9 cellular contexts compared by ENCODE assay signal in the genomic region with DNA sequence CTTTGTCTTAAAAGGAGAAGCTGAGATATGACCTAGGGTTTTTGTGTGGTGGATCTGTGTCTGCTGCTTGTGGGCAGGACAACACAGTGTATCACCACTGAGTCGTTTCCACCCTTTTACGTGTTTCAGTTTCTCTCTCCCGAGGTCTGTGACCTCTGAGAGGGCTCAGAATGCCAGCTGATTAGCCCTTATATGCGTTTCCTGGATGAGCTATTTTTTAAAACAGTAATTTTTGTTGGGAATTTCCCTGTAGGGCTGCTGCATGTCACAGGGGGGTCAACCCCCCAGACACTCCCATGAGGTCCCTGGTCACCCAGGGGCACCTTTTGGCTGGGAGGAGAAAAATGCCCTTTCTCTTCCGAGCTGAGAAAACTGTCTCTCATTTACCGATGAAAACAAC.
DNase-seq lines count a peak whose midpoint lies in the region; ATAC-seq and FAIRE-seq lines count a peak whose summit lies in the region.
"Had no signal": no experiment of that assay in that cellular context is flagged by ENCODE, and none has a peak within 500 bp of the region (broad histone marks: within the 10 kb centered on the region; RNA-seq: fewer than 3 reads in every experiment).

No MANE protein-coding gene starts in this region.

- ATAC-seq in activated CD8-positive, alpha-beta memory T cell treated with anti-CD3 and anti-CD28 coated beads, Interleukin-2, amount 10 ng/mL, durations not matched to agents 7 days and 5 days, result peak; percentile 51
- peak; percentile 93 for ATAC-seq in HG02885 (IDR thresholded peaks at IDR 0.05; ENCODE audit: poor library complexity, unreplicated experiment)
- peak; percentile 87 for ATAC-seq in activated naive CD8-positive, alpha-beta T cell treated with anti-CD3 and anti-CD28 coated beads, Interleukin-2, amount 50 U/mL, for 24 hours
- no peak for ATAC-seq in HG02798 (IDR thresholded peaks at IDR 0.05; ENCODE audit: poor library complexity, unreplicated experiment)
- ATAC-seq in HG03108 (IDR thresholded peaks at IDR 0.05; ENCODE audit: unreplicated experiment), result no peak

- no peaks in the 10 kb centered on the region for H3K27me3 ChIP-seq in small intestine (ENCODE audit: control insufficient read depth in 2 of 2, insufficient read depth in 2 of 2, low read length in 2 of 2)

- no peaks in the 10 kb centered on the region for H3K4me1 ChIP-seq in small intestine (ENCODE audit: control insufficient read depth in 2 of 2, insufficient read depth in 1 of 2, low read depth in 1 of 2, low read length in 1 of 2)

- H3K36me3 ChIP-seq in small intestine (ENCODE audit: control insufficient read depth in 2 of 2, insufficient read depth in 2 of 2, low read length in 2 of 2), result no peaks in the 10 kb centered on the region

- DNase-seq in activated CD8-positive, alpha-beta memory T cell treated with anti-CD3 and anti-CD28 coated beads, Interleukin-2, amount 10 ng/mL, durations not matched to agents 7 days and 5 days, result peak; percentile 38
- no peak for DNase-seq in activated CD8-positive, alpha-beta memory T cell treated with anti-CD3 and anti-CD28 coated beads, Interleukin-2, amount 50 U/mL, for 4 hours
- DNase-seq in activated naive CD8-positive, alpha-beta T cell treated with anti-CD3 and anti-CD28 coated beads, Interleukin-2, amount 50 U/mL, for 24 hours, result no peak
- DNase-seq in small intestine (peak; percentile 50), GM03348 (ENCODE audit: low spot score) (no peak)
- DNase-seq: activated CD4-positive, alpha-beta T cell treated with anti-CD3 and anti-CD28 coated beads, Interleukin-2, amount 50 U/mL, for 4 hours had no signal

- CTCF ChIA-PET in activated CD8-positive, alpha-beta memory T cell treated with anti-CD3 and anti-CD28 coated beads, Interleukin-2, amount 10 ng/mL, durations not matched to agents 7 days and 5 days (lab: Charles Lee), result interaction anchor here (1.4 kb wide), 1 partner anchor 9 kb away, joined by 3 read pairs; no protein-coding TSS in a partner anchor

- no peak for FAIRE-seq in small intestine (lab: Jason Lieb, UNC)

- 29 to 38% (median 30%) methylated on average over 6 of the region's 6 CpGs for WGBS in small intestine, 3 donors

- H3K27ac Mint-ChIP-seq in activated CD8-positive, alpha-beta memory T cell treated with anti-CD3 and anti-CD28 coated beads, Interleukin-2, amount 10 ng/mL, durations not matched to agents 7 days and 5 days, result peak overlapping the region; percentile 64
- no peak overlapping the region for H3K27ac Mint-ChIP-seq in activated naive CD8-positive, alpha-beta T cell treated with anti-CD3 and anti-CD28 coated beads, Interleukin-2, amount 50 U/mL, for 24 hours

- H3K27me3 Mint-ChIP-seq in activated CD8-positive, alpha-beta memory T cell treated with anti-CD3 and anti-CD28 coated beads, Interleukin-2, amount 10 ng/mL, durations not matched to agents 7 days and 5 days, result no peaks in the 10 kb centered on the region
- H3K27me3 Mint-ChIP-seq in activated naive CD8-positive, alpha-beta T cell treated with anti-CD3 and anti-CD28 coated beads, Interleukin-2, amount 50 U/mL, for 24 hours, result no peaks in the 10 kb centered on the region

- H3K4me3 ChIP-seq in small intestine (ENCODE audit: low read depth in 1 of 2, low read length in 2 of 2), result no peak overlapping the region

- H3K4me1 Mint-ChIP-seq in activated CD8-positive, alpha-beta memory T cell treated with anti-CD3 and anti-CD28 coated beads, Interleukin-2, amount 10 ng/mL, durations not matched to agents 7 days and 5 days, result peaks cover 18% of the 10 kb centered on the region
- peaks cover 26% of the 10 kb centered on the region for H3K4me1 Mint-ChIP-seq in activated naive CD8-positive, alpha-beta T cell treated with anti-CD3 and anti-CD28 coated beads, Interleukin-2, amount 50 U/mL, for 24 hours

- H3K36me3 Mint-ChIP-seq in activated CD8-positive, alpha-beta memory T cell treated with anti-CD3 and anti-CD28 coated beads, Interleukin-2, amount 10 ng/mL, durations not matched to agents 7 days and 5 days, result peaks cover 4% of the 10 kb centered on the region
- no peaks in the 10 kb centered on the region for H3K36me3 Mint-ChIP-seq in activated naive CD8-positive, alpha-beta T cell treated with anti-CD3 and anti-CD28 coated beads, Interleukin-2, amount 50 U/mL, for 24 hours (ENCODE audit: low read depth)

- H3K9me3 Mint-ChIP-seq in activated CD8-positive, alpha-beta memory T cell treated with anti-CD3 and anti-CD28 coated beads, Interleukin-2, amount 10 ng/mL, durations not matched to agents 7 days and 5 days (ENCODE audit: low read depth), result no peaks in the 10 kb centered on the region
- H3K9me3 Mint-ChIP-seq in activated naive CD8-positive, alpha-beta T cell treated with anti-CD3 and anti-CD28 coated beads, Interleukin-2, amount 50 U/mL, for 24 hours, result no peaks in the 10 kb centered on the region

- no peaks in the 10 kb centered on the region for H3K9me3 ChIP-seq in small intestine (ENCODE audit: control insufficient read depth, low read depth)

- H3K27ac ChIP-seq in small intestine (ENCODE audit: low read depth in 1 of 2, low read length in 1 of 2), result peak overlapping the region in 1 of 2 donors; percentile 67

- no peak overlapping the region for H3K4me3 Mint-ChIP-seq in activated CD8-positive, alpha-beta memory T cell treated with anti-CD3 and anti-CD28 coated beads, Interleukin-2, amount 10 ng/mL, durations not matched to agents 7 days and 5 days
- H3K4me3 Mint-ChIP-seq in activated naive CD8-positive, alpha-beta T cell treated with anti-CD3 and anti-CD28 coated beads, Interleukin-2, amount 50 U/mL, for 24 hours, result no peak overlapping the region

Comparison
In these comparisons a context has a peak if more than half of its experiments do, and no peak if none do; other contexts are left out.
1. DNase-seq: peak in activated CD8-positive, alpha-beta memory T cell treated with anti-CD3 and anti-CD28 coated beads, Interleukin-2, amount 10 ng/mL, durations not matched to agents 7 days and 5 days (single experiment) and small intestine (single experiment); none in activated CD8-positive, alpha-beta memory T cell treated with anti-CD3 and anti-CD28 coated beads, Interleukin-2, amount 50 U/mL, for 4 hours (single experiment), activated naive CD8-positive, alpha-beta T cell treated with anti-CD3 and anti-CD28 coated beads, Interleukin-2, amount 50 U/mL, for 24 hours (single experiment) and GM03348 (single experiment).
2. ATAC-seq: peak in activated CD8-positive, alpha-beta memory T cell treated with anti-CD3 and anti-CD28 coated beads, Interleukin-2, amount 10 ng/mL, durations not matched to agents 7 days and 5 days (single experiment), HG02885 (single experiment) and activated naive CD8-positive, alpha-beta T cell treated with anti-CD3 and anti-CD28 coated beads, Interleukin-2, amount 50 U/mL, for 24 hours (single experiment); none in HG02798 (single experiment) and HG03108 (single experiment).